ENCODE assay signal across 29 cellular contexts in the genomic region with DNA sequence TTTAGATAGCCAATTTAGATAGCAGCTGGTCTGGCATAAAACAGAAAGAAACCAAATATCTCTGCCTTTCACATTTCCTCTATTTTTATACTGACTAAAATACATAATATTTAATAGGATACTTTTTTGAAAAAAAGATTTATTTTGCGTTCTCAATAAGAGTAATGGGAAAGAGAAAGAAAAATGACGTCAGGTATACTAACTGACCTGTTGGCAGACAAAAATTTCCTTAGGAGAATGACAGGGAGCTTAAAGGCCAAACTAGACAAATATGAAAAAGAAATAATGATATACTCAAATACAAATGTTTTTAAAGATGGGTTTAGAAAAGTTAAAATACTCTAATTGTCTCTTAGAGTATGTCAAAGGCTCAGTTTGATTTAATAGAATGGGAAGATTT.
"Had no signal": no experiment of that assay in that cellular context is flagged by ENCODE, and none has a peak within 500 bp of the region (broad histone marks: within the 10 kb centered on the region; RNA-seq: fewer than 3 reads in every experiment).

No MANE protein-coding gene starts in this region.

- H3K27ac Mint-ChIP-seq: stimulated activated effector memory CD8-positive, alpha-beta T cell treated with anti-CD3 and anti-CD28 coated beads, Interleukin-12 subunit alpha, Interleukin-12 subunit beta, amount 100 ng/mL, for 72 hours; stimulated activated memory B cell treated with anti-CD40 and anti-IgM and Interleukin-4, amounts not matched to agents 10 μg/mL and 1 μg/mL and 100 μg/mL, for 72 hours; stimulated activated naive B cell treated with anti-CD40 and anti-IgM and Interleukin-4, amounts not matched to agents 10 μg/mL and 1 μg/mL and 100 μg/mL, for 72 hours; stimulated activated naive CD8-positive, alpha-beta T cell treated with anti-CD3 and anti-CD28 coated beads, Interleukin-15, amount 100 ng/mL, for 72 hours; stimulated activated naive CD8-positive, alpha-beta T cell treated with anti-CD3 and anti-CD28 coated beads, Interleukin-15, Interleukin-2, amounts not matched to agents 100 ng/mL and 50 ng/mL, for 24 hours; type B pancreatic cell had no signal

- H3K36me3 ChIP-seq: stomach, suprapubic skin, thoracic aorta, thyroid gland, tibial artery, tibial nerve, transverse colon, upper lobe of left lung, upper lobe of right lung, uterus, vagina had no signal

- H3K9me3 ChIP-seq: stomach, suprapubic skin, testis, thoracic aorta, thyroid gland, tibial artery, tibial nerve, transverse colon, upper lobe of left lung, upper lobe of right lung, uterus, vagina had no signal

- H3K27me3 ChIP-seq: stomach, suprapubic skin, testis, thyroid gland, tibial artery, tibial nerve, transverse colon, upper lobe of left lung, upper lobe of right lung, uterus, vagina had no signal

- DNase-seq: stimulated activated CD4-positive, alpha-beta T cell treated with anti-CD3 and anti-CD28 coated beads, Interleukin-2, amount 100 ng/mL, for 48 hours; stimulated activated CD4-positive, alpha-beta T cell treated with anti-CD3 and anti-CD28 coated beads, Interleukin-4, amount 100 ng/mL, for 1 hour; stimulated activated CD4-positive, alpha-beta T cell treated with anti-CD3 and anti-CD28 coated beads, Interleukin-4, amount 100 ng/mL, for 24 hours; stimulated activated CD4-positive, alpha-beta T cell treated with anti-CD3 and anti-CD28 coated beads, Interleukin-4, amount 100 ng/mL, for 4 hours; stimulated activated CD8-positive, alpha-beta memory T cell treated with anti-CD3 and anti-CD28 coated beads, Interleukin-4, amount 100 ng/mL, for 48 hours; stimulated activated naive B cell treated with anti-CD40 and anti-IgM and Interleukin-4, amounts not matched to agents 10 μg/mL and 1 μg/mL and 100 μg/mL, for 72 hours; stimulated activated naive CD4-positive, alpha-beta T cell; stimulated activated naive CD4-positive, alpha-beta T cell treated with Interleukin-2 at 50 U/mL for 16 hours; stimulated activated naive CD8-positive, alpha-beta T cell treated with anti-CD3 and anti-CD28 coated beads, Interleukin-15, amount 100 ng/mL, for 72 hours; stimulated activated naive CD8-positive, alpha-beta T cell treated with anti-CD3 and anti-CD28 coated beads, Interleukin-15, Interleukin-2, amounts not matched to agents 100 U/mL and 50 U/mL, for 24 hours; stomach; substantia nigra; testis; thyroid gland; tibial artery; transverse colon; trophoblast cell; upper lobe of left lung; upper lobe of right lung; uterus had no signal

- ATAC-seq: stimulated activated effector memory CD8-positive, alpha-beta T cell treated with anti-CD3 and anti-CD28 coated beads, Interleukin-12 subunit alpha, Interleukin-12 subunit beta, amount 100 ng/mL, for 72 hours; stimulated activated memory B cell treated with anti-CD40 and anti-IgM and Interleukin-4, amounts not matched to agents 10 μg/mL and 1 μg/mL and 100 μg/mL, for 72 hours; stimulated activated naive B cell treated with anti-CD40 and anti-IgM and Interleukin-4, amounts not matched to agents 10 μg/mL and 1 μg/mL and 100 μg/mL, for 72 hours; stimulated activated naive CD8-positive, alpha-beta T cell treated with anti-CD3 and anti-CD28 coated beads, Interleukin-15, amount 100 ng/mL, for 72 hours; stimulated activated naive CD8-positive, alpha-beta T cell treated with anti-CD3 and anti-CD28 coated beads, Interleukin-15, Interleukin-2, amounts not matched to agents 100 U/mL and 50 U/mL, for 24 hours; upper lobe of right lung had no signal

- H3K27me3 Mint-ChIP-seq: stimulated activated memory B cell treated with anti-CD40 and anti-IgM and Interleukin-4, amounts not matched to agents 10 μg/mL and 1 μg/mL and 100 μg/mL, for 72 hours; stimulated activated naive B cell treated with anti-CD40 and anti-IgM and Interleukin-4, amounts not matched to agents 10 μg/mL and 1 μg/mL and 100 μg/mL, for 72 hours; stimulated activated naive CD8-positive, alpha-beta T cell treated with anti-CD3 and anti-CD28 coated beads, Interleukin-15, amount 100 ng/mL, for 72 hours; stimulated activated naive CD8-positive, alpha-beta T cell treated with anti-CD3 and anti-CD28 coated beads, Interleukin-15, Interleukin-2, amounts not matched to agents 100 ng/mL and 50 ng/mL, for 24 hours; type B pancreatic cell had no signal

- FAIRE-seq: urothelium cell line had no signal

- H3K4me3 Mint-ChIP-seq: stimulated activated effector memory CD8-positive, alpha-beta T cell treated with anti-CD3 and anti-CD28 coated beads, Interleukin-12 subunit alpha, Interleukin-12 subunit beta, amount 100 ng/mL, for 72 hours; stimulated activated memory B cell treated with anti-CD40 and anti-IgM and Interleukin-4, amounts not matched to agents 10 μg/mL and 1 μg/mL and 100 μg/mL, for 72 hours; stimulated activated naive B cell treated with anti-CD40 and anti-IgM and Interleukin-4, amounts not matched to agents 10 μg/mL and 1 μg/mL and 100 μg/mL, for 72 hours; stimulated activated naive CD8-positive, alpha-beta T cell treated with anti-CD3 and anti-CD28 coated beads, Interleukin-15, amount 100 ng/mL, for 72 hours; stimulated activated naive CD8-positive, alpha-beta T cell treated with anti-CD3 and anti-CD28 coated beads, Interleukin-15, Interleukin-2, amounts not matched to agents 100 ng/mL and 50 ng/mL, for 24 hours; type B pancreatic cell had no signal

- H3K4me1 ChIP-seq: stomach, suprapubic skin, testis, thyroid gland, tibial artery, tibial nerve, transverse colon, upper lobe of left lung, upper lobe of right lung, uterus, vagina had no signal

- H3K4me3 ChIP-seq: stomach, suprapubic skin, testis, thoracic aorta, thyroid gland, tibial artery, tibial nerve, transverse colon, upper lobe of left lung, upper lobe of right lung, uterus, vagina had no signal

- H3K36me3 Mint-ChIP-seq: stimulated activated effector memory CD8-positive, alpha-beta T cell treated with anti-CD3 and anti-CD28 coated beads, Interleukin-12 subunit alpha, Interleukin-12 subunit beta, amount 100 ng/mL, for 72 hours; stimulated activated memory B cell treated with anti-CD40 and anti-IgM and Interleukin-4, amounts not matched to agents 10 μg/mL and 1 μg/mL and 100 μg/mL, for 72 hours; stimulated activated naive B cell treated with anti-CD40 and anti-IgM and Interleukin-4, amounts not matched to agents 10 μg/mL and 1 μg/mL and 100 μg/mL, for 72 hours; type B pancreatic cell had no signal

- H3K4me1 Mint-ChIP-seq: stimulated activated effector memory CD8-positive, alpha-beta T cell treated with anti-CD3 and anti-CD28 coated beads, Interleukin-12 subunit alpha, Interleukin-12 subunit beta, amount 100 ng/mL, for 72 hours; stimulated activated memory B cell treated with anti-CD40 and anti-IgM and Interleukin-4, amounts not matched to agents 10 μg/mL and 1 μg/mL and 100 μg/mL, for 72 hours; stimulated activated naive B cell treated with anti-CD40 and anti-IgM and Interleukin-4, amounts not matched to agents 10 μg/mL and 1 μg/mL and 100 μg/mL, for 72 hours; stimulated activated naive CD8-positive, alpha-beta T cell treated with anti-CD3 and anti-CD28 coated beads, Interleukin-15, amount 100 ng/mL, for 72 hours had no signal

- H3K27ac ChIP-seq: stomach, suprapubic skin, testis, thoracic aorta, thyroid gland, tibial artery, tibial nerve, transverse colon, upper lobe of left lung, upper lobe of right lung, uterus, vagina had no signal
